10 cellular contexts compared by ENCODE assay signal in the genomic region with DNA sequence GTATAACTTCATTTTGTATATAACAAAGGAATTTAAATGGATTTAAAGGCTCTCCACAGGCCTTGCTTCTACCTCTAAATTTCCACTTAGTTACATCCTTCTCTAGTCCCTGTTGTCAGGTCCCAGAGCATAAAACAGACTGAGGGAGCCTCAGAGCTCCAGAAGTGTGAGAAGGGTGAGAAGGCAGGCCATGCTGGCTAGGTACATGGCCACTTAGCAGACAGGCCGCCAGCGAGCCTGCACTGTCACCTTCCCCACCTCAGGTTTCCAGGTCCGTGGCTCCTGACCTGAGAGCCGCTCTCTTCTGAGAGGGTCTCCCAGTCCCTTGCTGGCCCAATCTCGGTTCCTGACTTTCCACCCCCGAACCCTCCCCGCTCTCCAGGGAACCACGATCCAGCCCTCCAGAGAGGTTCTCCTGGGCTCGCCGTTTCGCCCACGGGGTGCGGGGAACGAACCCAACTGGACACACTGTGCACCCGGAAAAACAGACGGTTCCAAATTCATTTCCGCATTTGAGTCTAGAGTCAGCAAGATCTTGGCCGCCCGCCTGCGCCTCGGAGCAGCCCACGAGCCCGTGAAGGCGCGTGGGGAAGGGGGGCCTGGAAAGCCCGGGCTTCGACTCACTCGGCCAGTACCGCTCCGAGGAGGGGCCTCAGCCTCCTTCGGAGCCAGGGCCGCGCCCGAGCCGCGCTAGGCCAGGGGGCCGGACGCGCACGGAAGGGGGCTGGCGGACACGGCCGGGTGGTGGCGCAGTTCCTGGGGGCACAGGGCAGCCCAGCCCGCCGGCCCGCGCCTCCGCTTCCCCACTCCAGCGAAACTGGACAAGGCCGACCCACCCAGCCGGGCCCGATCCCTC. TPM values are rescaled to one million over a fixed set of nuclear protein-coding genes. Genes with fewer than 3 reads are reported as not detected.
A peak's percentile ranks its signal among the peaks of the same experiment; 100 is the strongest.
DNase-seq lines count a peak whose midpoint lies in the region; TF ChIP-seq lines count a peak whose summit lies in the region.
"Had no signal": no experiment of that assay in that cellular context is flagged by ENCODE, and none has a peak within 500 bp of the region (broad histone marks: within the 10 kb centered on the region; RNA-seq: fewer than 3 reads in every experiment).

No MANE protein-coding gene starts in this region.

- DNase-seq in CD1c-positive myeloid dendritic cell (ENCODE audit: extremely low spot score) (peak; percentile 23), anterior cingulate cortex (lab: John Stamatoyannopoulos, UW) (peak in 47 of 58 donors; percentile 22 to 84 (median 64)), hypothalamus (lab: John Stamatoyannopoulos, UW) (peak in 47 of 51 donors; percentile 27 to 96 (median 75)), posterior cingulate gyrus (peak in 9 of 10 donors; percentile 42 to 95 (median 72)), osteocyte (ENCODE audit: extremely low spot score, unreplicated experiment) (no peak), SJCRH30 (no peak), D341Med (ENCODE audit: low spot score) (no peak)
- DNase-seq in stimulated activated CD4-positive, alpha-beta T cell treated with anti-CD3 and anti-CD28 coated beads, Interleukin-2, amount 100 ng/mL, for 24 hours, result no peak
- DNase-seq: stimulated activated CD4-positive, alpha-beta T cell treated with anti-CD3 and anti-CD28 coated beads, Interleukin-4, amount 100 ng/mL, for 24 hours had no signal

- intact Hi-C loops in posterior cingulate gyrus (cut with DNase I), result loop anchor here (2.0 to 5.0 kb wide), 2 partner anchors 82 to 128 kb away; no protein-coding TSS in a partner anchor

- H3K36me3 ChIP-seq in SJCRH30, result no peaks in the 10 kb centered on the region

- H3K4me3 ChIP-seq in SJCRH30, result no peak overlapping the region

- H3K9me3 ChIP-seq in SJCRH30 (replicated peaks), result no peaks in the 10 kb centered on the region

- H3K9me3 Mint-ChIP-seq in osteocyte (ENCODE audit: unreplicated experiment), result no peaks in the 10 kb centered on the region

- H3K36me3 Mint-ChIP-seq in osteocyte (ENCODE audit: unreplicated experiment), result no peaks in the 10 kb centered on the region

- H3K4me1 Mint-ChIP-seq in osteocyte (ENCODE audit: unreplicated experiment), result no peaks in the 10 kb centered on the region

- no peak for TF ChIP-seq CTCF in osteocyte (IDR thresholded peaks at IDR 0.05)

- H3K27me3 Mint-ChIP-seq in osteocyte (ENCODE audit: unreplicated experiment), result peaks cover 38% of the 10 kb centered on the region

- no peaks in the 10 kb centered on the region for H3K4me1 ChIP-seq in SJCRH30

- no peak overlapping the region for H3K27ac ChIP-seq in SJCRH30

- no peak overlapping the region for H3K4me3 Mint-ChIP-seq in osteocyte (ENCODE audit: unreplicated experiment)

- H3K27me3 ChIP-seq in SJCRH30, result no peaks in the 10 kb centered on the region

- no peak overlapping the region for H3K27ac Mint-ChIP-seq in osteocyte (ENCODE audit: unreplicated experiment)
- H3K27ac Mint-ChIP-seq: activated naive CD4-positive, alpha-beta T cell treated with anti-CD3 and anti-CD28 coated beads, Interleukin-2, amount 50 U/mL, for 72 hours had no signal

RNA-seq across cellular contexts. Expression of a gene that starts 16.7 kb away (rescaled TPM):
- total RNA-seq in osteocyte, result 5.2 and 5.4 TPM in 2 replicates
- total RNA-seq in SJCRH30 (2014; rRNA removed; shearing (Covaris generic)), result 4.7 and 5.4 TPM in 2 replicates

Comparison
In these comparisons a context has a peak if more than half of its experiments do, and no peak if none do; other contexts are left out.
1. DNase-seq: peak in CD1c-positive myeloid dendritic cell (single experiment), anterior cingulate cortex (47 of 58), hypothalamus (47 of 51) and posterior cingulate gyrus (9 of 10); none in osteocyte (single experiment), stimulated activated CD4-positive, alpha-beta T cell treated with anti-CD3 and anti-CD28 coated beads, Interleukin-2, amount 100 ng/mL, for 24 hours (0 of 2), SJCRH30 (0 of 2) and D341Med (single experiment).